16 cellular contexts compared by ENCODE assay signal in genomic region chr7:91286432-91286831, GRCh38. TPM values are rescaled to one million over a fixed set of nuclear protein-coding genes. Genes with fewer than 3 reads are reported as not detected.
DNase-seq lines count a peak whose midpoint lies in the region; TF ChIP-seq lines count a peak whose summit lies in the region.
"Had no signal": no experiment of that assay in that cellular context is flagged by ENCODE, and none has a peak within 500 bp of the region (broad histone marks: within the 10 kb centered on the region; RNA-seq: fewer than 3 reads in every experiment).

No MANE protein-coding gene starts in this region.

- H3K4me1 ChIP-seq in colonic mucosa, result no peaks in the 10 kb centered on the region
- H3K4me1 ChIP-seq in breast epithelium, result no peaks in the 10 kb centered on the region

- DNase-seq in NCI-H510A treated with DMSO at 0.1 percent for 48 hours (lab: John Stamatoyannopoulos, UW), result peak; percentile 54
- DNase-seq in NCI-H510A (lab: John Stamatoyannopoulos, UW), result no peak
- DNase-seq in NCI-H2107 treated with DMSO at 0.1 percent for 48 hours (lab: John Stamatoyannopoulos, UW; ENCODE audit: unreplicated experiment), result peak; percentile 82
- peak; percentile 85 for DNase-seq in SHP77 treated with DMSO at 0.1 percent for 48 hours (lab: John Stamatoyannopoulos, UW)
- no peak for DNase-seq in colonic mucosa
- no peak for DNase-seq in HuH-7 (ENCODE audit: low spot score)
- no peak for DNase-seq in GM03348 (ENCODE audit: low spot score)
- no peak for DNase-seq in breast epithelium (ENCODE audit: low spot score in 2 of 2)
- DNase-seq: activated CD8-positive, alpha-beta T cell treated with anti-CD3 and anti-CD28 coated beads for 36 hours; CD4-positive, CD25-positive, alpha-beta regulatory T cell; cerebellar nuclear complex; H7; stimulated activated naive B cell treated with anti-CD40 and anti-IgM and Interleukin-4, amounts not matched to agents 10 μg/mL and 1 μg/mL and 100 μg/mL, for 72 hours; SW 1271; upper lobe of left lung had no signal

- H3K9ac ChIP-seq in colonic mucosa (ENCODE audit: low read depth in 2 of 2, low read length in 2 of 2), result no peak overlapping the region

- intact Hi-C loops in colonic mucosa (cut with DNase I), result loop anchor here (10.0 kb wide), 1 partner anchor 498 kb away; no protein-coding TSS in a partner anchor
- intact Hi-C loops in breast epithelium (cut with DNase I; ENCODE audit: low total_unique reads), result no loop called here

- no peak for TF ChIP-seq POLR2A in breast epithelium (IDR thresholded peaks at IDR 0.05)

- TF ChIP-seq CTCF in colonic mucosa (IDR thresholded peaks at IDR 0.05), result no peak
- no peak for TF ChIP-seq CTCF in breast epithelium (IDR thresholded peaks at IDR 0.05)

- H3K27me3 ChIP-seq in colonic mucosa (no peaks in the 10 kb centered on the region), breast epithelium (no peaks in the 10 kb centered on the region)
- H3K27me3 ChIP-seq: upper lobe of left lung had no signal

- H3K9me3 ChIP-seq in colonic mucosa, result no peaks in the 10 kb centered on the region
- H3K9me3 ChIP-seq in breast epithelium, result no peaks in the 10 kb centered on the region
- H3K9me3 ChIP-seq: upper lobe of left lung had no signal

- H3K36me3 ChIP-seq in colonic mucosa, result no peaks in the 10 kb centered on the region
- H3K36me3 ChIP-seq in breast epithelium, result no peaks in the 10 kb centered on the region
- H3K36me3 ChIP-seq: upper lobe of left lung had no signal

- no peak overlapping the region for H3K4me3 ChIP-seq in colonic mucosa
- no peak overlapping the region for H3K4me3 ChIP-seq in breast epithelium
- H3K4me3 ChIP-seq: smooth muscle cell, upper lobe of left lung had no signal

- H3K27ac ChIP-seq in colonic mucosa (no peak overlapping the region), breast epithelium (no peak overlapping the region)

RNA-seq across cellular contexts. Expression of gene FZD1, which starts 22.2 kb away (rescaled TPM):
- total RNA-seq in colonic mucosa (1 to 10 TPM; 8.1 to 9.8 TPM), breast epithelium (10 to 100 TPM; 11.0 to 36.1 (median 20.0) TPM)

Comparison
In these comparisons a context has a peak if more than half of its experiments do, and no peak if none do; other contexts are left out.
1. DNase-seq: peak in NCI-H510A treated with DMSO at 0.1 percent for 48 hours (single experiment), NCI-H2107 treated with DMSO at 0.1 percent for 48 hours (single experiment) and SHP77 treated with DMSO at 0.1 percent for 48 hours (single experiment); none in NCI-H510A (single experiment), colonic mucosa (single experiment), HuH-7 (single experiment), GM03348 (single experiment) and breast epithelium (0 of 2).